In the genomic region with DNA sequence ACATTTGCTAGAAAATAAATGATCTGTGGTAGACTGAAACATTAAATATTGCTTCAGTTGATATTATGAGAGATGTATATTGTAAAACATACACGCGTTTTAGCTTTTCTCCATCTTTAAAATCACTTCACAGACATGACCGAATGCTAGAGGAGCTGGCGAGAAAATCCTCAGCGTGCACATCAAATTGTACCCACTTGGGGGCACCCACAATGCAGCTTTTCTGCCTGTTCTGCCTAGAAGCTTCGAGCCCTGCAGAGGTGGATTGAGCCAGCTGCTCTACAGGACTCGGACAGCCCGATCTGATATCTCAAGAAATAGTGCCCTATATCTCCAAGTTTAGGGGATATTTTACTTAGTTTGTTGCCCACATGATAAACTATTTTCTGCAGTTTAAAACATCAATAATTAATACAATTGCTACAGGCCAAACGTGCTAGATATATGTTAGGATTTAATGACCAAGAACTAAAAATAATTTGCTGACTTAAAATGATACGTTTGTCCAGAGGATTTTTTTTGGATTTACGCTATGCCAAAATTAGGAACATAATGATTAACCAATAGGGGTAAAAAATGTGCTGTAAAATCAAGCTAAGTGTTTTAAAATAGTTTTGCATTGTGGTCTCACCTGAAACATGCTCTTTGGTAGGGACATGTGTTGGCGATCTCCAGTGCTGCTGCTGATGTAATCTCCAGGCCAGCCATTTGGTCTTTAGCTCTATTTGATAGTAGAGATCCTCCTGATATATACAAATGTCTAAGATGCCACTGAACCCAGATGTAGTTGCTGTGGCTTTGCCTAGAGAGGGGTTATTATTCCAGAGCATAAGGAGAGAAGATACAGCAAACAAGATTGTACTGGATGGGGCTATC, we compare ENCODE assay signal across 9 cellular contexts. TPM values are rescaled to one million over a fixed set of nuclear protein-coding genes. Genes with fewer than 3 reads are reported as not detected.
DNase-seq lines count a peak whose midpoint lies in the region; ATAC-seq and TF ChIP-seq lines count a peak whose summit lies in the region.
"Had no signal": no experiment of that assay in that cellular context is flagged by ENCODE, and none has a peak within 500 bp of the region (broad histone marks: within the 10 kb centered on the region; RNA-seq: fewer than 3 reads in every experiment).

No MANE protein-coding gene starts in this region.

- peak; percentile 5 for DNase-seq in DMS79 treated with DMSO at 0.1 percent for 48 hours (lab: John Stamatoyannopoulos, UW)
- no peak for DNase-seq in DMS79 (lab: John Stamatoyannopoulos, UW)
- DNase-seq in NCI-H1048 (lab: John Stamatoyannopoulos, UW): peak; percentile 9
- DNase-seq in body of pancreas: peak; percentile 60 to 76 (median 64)
- DNase-seq in left colon: peak; percentile 38 to 47
- peak; percentile 27 for DNase-seq in stimulated activated CD8-positive, alpha-beta memory T cell treated with anti-CD3 and anti-CD28 coated beads, Interleukin-12 subunit alpha, Interleukin-12 subunit beta, amount 100 ng/mL, for 1 hour (ENCODE audit: low read depth)

- no peak overlapping the region for H3K9ac ChIP-seq in SU-DHL-6 (ENCODE audit: low read length)
- H3K9ac ChIP-seq: BLaER1 had no signal

- no peaks in the 10 kb centered on the region for H3F3A ChIP-seq in SU-DHL-6 (ENCODE audit: insufficient read depth)

- no peaks in the 10 kb centered on the region for H3K9me2 ChIP-seq in SU-DHL-6 (replicated peaks; ENCODE audit: insufficient read depth, low read length)

- H2AFZ ChIP-seq in SU-DHL-6 (ENCODE audit: low read depth, low read length, severe bottlenecking): peak overlapping the region; percentile 12

- H3K4me3 ChIP-seq in HEK293 (ENCODE audit: low read depth, low read length) (no peak overlapping the region), SU-DHL-6 (ENCODE audit: insufficient read depth, low read length, poor library complexity, severe bottlenecking) (no peak overlapping the region), body of pancreas (no peak overlapping the region)
- H3K4me3 ChIP-seq: BLaER1 had no signal

- H3K4me2 ChIP-seq in SU-DHL-6 (ENCODE audit: low read depth, low read length, poor library complexity, severe bottlenecking): no peak overlapping the region
- H3K4me2 ChIP-seq: BLaER1 had no signal

- H3K27ac ChIP-seq in HEK293 (ENCODE audit: extremely low read depth, low read depth, low read length) (no peak overlapping the region), SU-DHL-6 (ENCODE audit: low read depth, low read length) (no peak overlapping the region), body of pancreas (no peak overlapping the region)
- H3K27ac ChIP-seq: BLaER1 had no signal

- no peaks in the 10 kb centered on the region for H3K79me2 ChIP-seq in SU-DHL-6 (ENCODE audit: insufficient read depth, low read length)

- H3K9me3 ChIP-seq in HEK293 (ENCODE audit: control insufficient read depth, insufficient read depth, low read depth, low read length): no peaks in the 10 kb centered on the region
- no peaks in the 10 kb centered on the region for H3K9me3 ChIP-seq in SU-DHL-6 (ENCODE audit: insufficient read depth, low read length)
- no peaks in the 10 kb centered on the region for H3K9me3 ChIP-seq in body of pancreas
- H3K9me3 ChIP-seq: BLaER1 had no signal

- CTCF ChIA-PET in HEK293 (lab: Yijun Ruan, JAX): interaction anchor here (0.5 to 2.5 kb wide), 40 partner anchors 8 to 894 kb away, joined by 3 to 67 read pairs (median 4); no protein-coding TSS in a partner anchor

- TF ChIP-seq CTCF in HEK293 (tag by site-specific recombination; IDR thresholded peaks at IDR 0.05) (peak; percentile 57), SU-DHL-6 (IDR thresholded peaks at IDR 0.05; ENCODE audit: insufficient read depth, low read length, poor library complexity, severe bottlenecking) (no peak), body of pancreas (IDR thresholded peaks at IDR 0.05) (peak in 6 of 7 experiments; percentile 38 to 68 (median 58))

- WGBS in body of pancreas, 2 donors: 20 to 21% methylated on average over 12 of the region's 12 CpGs

- H4K20me1 ChIP-seq in SU-DHL-6 (ENCODE audit: low read depth, low read length): peaks cover 3% of the 10 kb centered on the region; the same call in 1 of the 2 replicates
- H4K20me1 ChIP-seq: BLaER1 had no signal

- ATAC-seq in body of pancreas: peak; percentile 83
- peak; percentile 77 for ATAC-seq in left colon

- TF ChIP-seq POLR2A in body of pancreas (IDR thresholded peaks at IDR 0.05): no peak

- H3K27me3 ChIP-seq in SU-DHL-6 (ENCODE audit: low read length): no peaks in the 10 kb centered on the region
- H3K27me3 ChIP-seq in body of pancreas: no peaks in the 10 kb centered on the region
- H3K27me3 ChIP-seq: BLaER1 had no signal

- intact Hi-C loops in body of pancreas (cut with DNase I) (no loop called here), left colon (cut with DNase I, micrococcal nuclease) (no loop called here)

- POLR2A ChIA-PET in HEK293 (lab: Yijun Ruan, JAX): no interaction called here

- H3K4me1 ChIP-seq in HEK293 (ENCODE audit: control insufficient read depth, insufficient read depth, low read length) (no peaks in the 10 kb centered on the region), body of pancreas (no peaks in the 10 kb centered on the region)
- H3K4me1 ChIP-seq: BLaER1 had no signal

- H3K36me3 ChIP-seq in HEK293 (ENCODE audit: control insufficient read depth in 2 of 2, insufficient read depth in 1 of 2, low read length in 2 of 2) (no peaks in the 10 kb centered on the region), SU-DHL-6 (ENCODE audit: low read length) (no peaks in the 10 kb centered on the region), body of pancreas (replicated peaks in 1 of 2; ENCODE audit: insufficient read depth in 1 of 2, low read depth in 2 of 2) (no peaks in the 10 kb centered on the region)
- H3K36me3 ChIP-seq: BLaER1 had no signal

TF ChIP-seq in HEK293, 187 proteins besides CTCF, POLR2A, EP300 and RAD21:
- TF ChIP-seq, protein P1, sequence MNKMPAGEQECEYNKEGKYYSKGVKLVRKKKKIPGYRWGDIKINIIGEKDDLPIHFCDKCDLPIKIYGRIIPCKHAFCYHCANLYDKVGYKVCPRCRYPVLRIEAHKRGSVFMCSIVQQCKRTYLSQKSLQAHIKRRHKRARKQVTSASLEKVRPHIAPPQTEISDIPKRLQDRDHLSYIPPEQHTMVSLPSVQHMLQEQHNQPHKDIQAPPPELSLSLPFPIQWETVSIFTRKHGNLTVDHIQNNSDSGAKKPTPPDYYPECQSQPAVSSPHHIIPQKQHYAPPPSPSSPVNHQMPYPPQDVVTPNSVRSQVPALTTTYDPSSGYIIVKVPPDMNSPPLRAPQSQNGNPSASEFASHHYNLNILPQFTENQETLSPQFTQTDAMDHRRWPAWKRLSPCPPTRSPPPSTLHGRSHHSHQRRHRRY (tag by site-specific recombination; IDR thresholded peaks at IDR 0.05): no peak
- TF ChIP-seq ZNF394 (tag by site-specific recombination; IDR thresholded peaks at IDR 0.05; ENCODE audit: borderline replicate concordance): 0 out of 2 replicates have a peak, but pooled peaks have one; percentile 44
- peak; percentile 68 for TF ChIP-seq ZNF654 (tag by site-specific recombination; IDR thresholded peaks at IDR 0.05; ENCODE audit: low read depth)
- peak; percentile 83 for TF ChIP-seq ZBTB17 (tag by site-specific recombination; IDR thresholded peaks at IDR 0.05)
TF ChIP-seq in HEK293: peak in this region for 3.

RNA-seq across cellular contexts. Expression of a gene that starts 22.3 kb away (rescaled TPM):
- total RNA-seq in body of pancreas (10 to 100 TPM; 43.3 to 51.1 TPM), left colon (100 to 1,000 TPM; 513 to 713 TPM)

RNA-seq across cellular contexts. Expression of a gene that starts 35.9 kb away (rescaled TPM):
- total RNA-seq in body of pancreas (10 to 100 TPM; 24.6 to 48.1 TPM), left colon (10 to 100 TPM; 35.4 to 36.9 TPM)

Comparison
In these comparisons a context has a peak if more than half of its experiments do, and no peak if none do; other contexts are left out.
1. RNA of a gene that starts 22.3 kb away (total RNA-seq): 513 to 713 TPM in left colon; 43.3 to 51.1 TPM in body of pancreas; every median in the first group is over 4 times any median in the second.